Comparison of ENCODE assay signal across 1 cellular context in the genomic region with DNA sequence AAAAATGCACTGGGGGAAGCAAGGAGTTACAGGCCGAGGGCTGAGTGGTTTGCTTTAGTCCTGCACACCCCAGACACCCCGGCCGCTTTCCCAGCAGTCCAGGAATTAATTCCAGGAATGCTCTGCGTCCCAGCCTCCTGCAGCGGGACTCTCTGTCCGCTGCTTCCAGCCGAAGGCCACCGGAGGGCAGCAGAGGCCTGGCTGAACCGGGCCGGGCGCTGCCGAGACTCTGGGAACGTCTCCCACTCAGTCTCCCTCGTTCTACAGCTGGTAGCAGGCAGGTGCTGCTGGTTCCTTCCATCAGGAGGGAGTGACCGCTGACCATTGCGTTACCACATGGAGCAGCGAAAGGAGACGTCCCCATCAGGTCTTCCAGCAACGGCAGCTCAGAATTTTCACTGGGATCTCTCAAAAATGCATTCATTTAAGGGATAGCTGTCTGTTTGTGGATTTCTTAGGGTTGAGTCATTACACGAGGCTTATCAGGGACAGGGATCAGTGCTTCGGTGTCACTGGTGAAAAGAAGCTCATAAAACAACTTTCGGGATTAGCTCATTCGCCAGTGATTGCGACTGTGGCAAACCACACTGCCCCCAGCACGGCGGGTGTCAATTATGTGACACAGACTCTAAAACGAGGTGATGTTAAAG.
TF ChIP-seq lines count a peak whose summit lies in the region.

No MANE protein-coding gene starts in this region.

TF ChIP-seq in K562, 482 proteins besides CTCF, POLR2A, EP300 and RAD21 (continued from another document and continues in another):
- TF ChIP-seq THAP12 (CRISPR knock-in tag; IDR thresholded peaks at IDR 0.05) (no peak), IFI16 (CRISPR knock-in tag; IDR thresholded peaks at IDR 0.05) (no peak), ZBTB1 (CRISPR knock-in tag; IDR thresholded peaks at IDR 0.05; ENCODE audit: borderline replicate concordance, low read depth) (no peak), FOXM1 (IDR thresholded peaks at IDR 0.05; ENCODE audit: low read depth) (no peak), FOXM1 (CRISPR knock-in tag; IDR thresholded peaks at IDR 0.05; ENCODE audit: low read depth) (no peak), SMAD3 (CRISPR knock-in tag; conservative IDR thresholded peaks at IDR 0.05) (no peak), ZNF57 (CRISPR knock-in tag; IDR thresholded peaks at IDR 0.05) (no peak), STAT5A (IDR thresholded peaks at IDR 0.05; ENCODE audit: borderline replicate concordance, low read length) (no peak), SOX6 (IDR thresholded peaks at IDR 0.05) (no peak), MBD2 (IDR thresholded peaks at IDR 0.05; ENCODE audit: borderline replicate concordance, low read depth) (no peak), SIN3B (IDR thresholded peaks at IDR 0.05; ENCODE audit: low read depth) (no peak), TCF7L2 (IDR thresholded peaks at IDR 0.05; ENCODE audit: low read depth, low read length) (no peak), ZNF263 (CRISPR knock-in tag; IDR thresholded peaks at IDR 0.05; ENCODE audit: borderline replicate concordance) (no peak), CCAR2 (IDR thresholded peaks at IDR 0.05; ENCODE audit: low read depth, low read length) (no peak), ZNF696 (CRISPR knock-in tag; conservative IDR thresholded peaks at IDR 0.05) (no peak), MECOM (CRISPR knock-in tag; IDR thresholded peaks at IDR 0.05) (no peak), ARID1B (IDR thresholded peaks at IDR 0.05) (peak; percentile 53; the same call in 1 of the 2 replicates), PCBP2 (IDR thresholded peaks at IDR 0.05; ENCODE audit: low read depth, low read length, poor library complexity, severe bottlenecking) (no peak), ZBTB2 (IDR thresholded peaks at IDR 0.05) (no peak), NBN (IDR thresholded peaks at IDR 0.05; ENCODE audit: low read depth) (no peak), CSDE1 (IDR thresholded peaks at IDR 0.05) (no peak), GABPB1 (CRISPR knock-in tag; IDR thresholded peaks at IDR 0.05) (no peak), YY1 (IDR thresholded peaks at IDR 0.05; ENCODE audit: borderline replicate concordance in 1 of 3, control insufficient read depth in 1 of 3, extremely low read depth in 1 of 3, insufficient read depth in 3 of 3, insufficient read length in 1 of 3, insufficient replicate concordance in 2 of 3, low read depth in 1 of 3, low read length in 2 of 3) (no peak), ZNF609 (CRISPR knock-in tag; IDR thresholded peaks at IDR 0.05; ENCODE audit: borderline replicate concordance) (no peak), ZNF316 (IDR thresholded peaks at IDR 0.05) (no peak), ZNF830 (CRISPR knock-in tag; IDR thresholded peaks at IDR 0.05) (no peak), GATA2 (CRISPR knock-in tag; IDR thresholded peaks at IDR 0.05) (no peak), NEUROD1 (IDR thresholded peaks at IDR 0.05; ENCODE audit: borderline replicate concordance, low read depth, low read length, partially characterized antibody) (no peak), SP1 (CRISPR knock-in tag; IDR thresholded peaks at IDR 0.05) (no peak), ADNP (tag; IDR thresholded peaks at IDR 0.05) (no peak), ATF1 (CRISPR knock-in tag; IDR thresholded peaks at IDR 0.05) (no peak), ATF1 (tag; IDR thresholded peaks at IDR 0.05) (no peak), LARP7 (IDR thresholded peaks at IDR 0.05) (no peak), USF1 (CRISPR knock-in tag; IDR thresholded peaks at IDR 0.05) (no peak), ZBTB33 (CRISPR knock-in tag; IDR thresholded peaks at IDR 0.05) (no peak), E2F1 (CRISPR knock-in tag; IDR thresholded peaks at IDR 0.05) (no peak), STAG1 (CRISPR knock-in tag; IDR thresholded peaks at IDR 0.05; ENCODE audit: borderline replicate concordance) (peak; percentile 99), BHLHE40 (IDR thresholded peaks at IDR 0.05; ENCODE audit: low read length) (no peak), CAMTA2 (CRISPR knock-in tag; conservative IDR thresholded peaks at IDR 0.05) (no peak)
- TF ChIP-seq, protein P1, sequence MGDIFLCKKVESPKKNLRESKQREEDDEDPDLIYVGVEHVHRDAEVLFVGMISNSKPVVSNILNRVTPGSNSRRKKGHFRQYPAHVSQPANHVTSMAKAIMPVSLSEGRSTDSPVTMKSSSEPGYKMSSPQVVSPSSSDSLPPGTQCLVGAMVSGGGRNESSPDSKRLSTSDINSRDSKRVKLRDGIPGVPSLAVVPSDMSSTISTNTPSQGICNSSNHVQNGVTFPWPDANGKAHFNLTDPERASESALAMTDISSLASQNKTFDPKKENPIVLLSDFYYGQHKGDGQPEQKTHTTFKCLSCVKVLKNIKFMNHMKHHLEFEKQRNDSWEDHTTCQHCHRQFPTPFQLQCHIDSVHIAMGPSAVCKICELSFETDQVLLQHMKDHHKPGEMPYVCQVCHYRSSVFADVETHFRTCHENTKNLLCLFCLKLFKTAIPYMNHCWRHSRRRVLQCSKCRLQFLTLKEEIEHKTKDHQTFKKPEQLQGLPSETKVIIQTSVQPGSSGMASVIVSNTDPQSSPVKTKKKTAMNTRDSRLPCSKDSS (IDR thresholded peaks at IDR 0.05; ENCODE audit: low read depth, partially characterized antibody), result no peak
- TF ChIP-seq, protein P2, sequence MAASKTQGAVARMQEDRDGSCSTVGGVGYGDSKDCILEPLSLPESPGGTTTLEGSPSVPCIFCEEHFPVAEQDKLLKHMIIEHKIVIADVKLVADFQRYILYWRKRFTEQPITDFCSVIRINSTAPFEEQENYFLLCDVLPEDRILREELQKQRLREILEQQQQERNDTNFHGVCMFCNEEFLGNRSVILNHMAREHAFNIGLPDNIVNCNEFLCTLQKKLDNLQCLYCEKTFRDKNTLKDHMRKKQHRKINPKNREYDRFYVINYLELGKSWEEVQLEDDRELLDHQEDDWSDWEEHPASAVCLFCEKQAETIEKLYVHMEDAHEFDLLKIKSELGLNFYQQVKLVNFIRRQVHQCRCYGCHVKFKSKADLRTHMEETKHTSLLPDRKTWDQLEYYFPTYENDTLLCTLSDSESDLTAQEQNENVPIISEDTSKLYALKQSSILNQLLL (CRISPR knock-in tag; IDR thresholded peaks at IDR 0.05; ENCODE audit: borderline replicate concordance), result no peak
- TF ChIP-seq, protein P3, sequence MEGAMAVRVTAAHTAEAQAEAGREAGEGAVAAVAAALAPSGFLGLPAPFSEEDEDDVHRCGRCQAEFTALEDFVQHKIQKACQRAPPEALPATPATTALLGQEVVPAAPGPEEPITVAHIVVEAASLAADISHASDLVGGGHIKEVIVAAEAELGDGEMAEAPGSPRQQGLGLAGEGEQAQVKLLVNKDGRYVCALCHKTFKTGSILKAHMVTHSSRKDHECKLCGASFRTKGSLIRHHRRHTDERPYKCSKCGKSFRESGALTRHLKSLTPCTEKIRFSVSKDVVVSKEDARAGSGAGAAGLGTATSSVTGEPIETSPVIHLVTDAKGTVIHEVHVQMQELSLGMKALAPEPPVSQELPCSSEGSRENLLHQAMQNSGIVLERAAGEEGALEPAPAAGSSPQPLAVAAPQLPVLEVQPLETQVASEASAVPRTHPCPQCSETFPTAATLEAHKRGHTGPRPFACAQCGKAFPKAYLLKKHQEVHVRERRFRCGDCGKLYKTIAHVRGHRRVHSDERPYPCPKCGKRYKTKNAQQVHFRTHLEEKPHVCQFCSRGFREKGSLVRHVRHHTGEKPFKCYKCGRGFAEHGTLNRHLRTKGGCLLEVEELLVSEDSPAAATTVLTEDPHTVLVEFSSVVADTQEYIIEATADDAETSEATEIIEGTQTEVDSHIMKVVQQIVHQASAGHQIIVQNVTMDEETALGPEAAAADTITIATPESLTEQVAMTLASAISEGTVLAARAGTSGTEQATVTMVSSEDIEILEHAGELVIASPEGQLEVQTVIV (CRISPR knock-in tag; IDR thresholded peaks at IDR 0.05; ENCODE audit: borderline replicate concordance), result no peak
